Comparison of ENCODE assay signal across 10 cellular contexts in genomic region chr3:141399979-141400971, GRCh38.
A peak's percentile ranks its signal among the peaks of the same experiment; 100 is the strongest.
DNase-seq lines count a peak whose midpoint lies in the region; ATAC-seq and TF ChIP-seq lines count a peak whose summit lies in the region.
"Had no signal": no experiment of that assay in that cellular context is flagged by ENCODE, and none has a peak within 500 bp of the region (broad histone marks: within the 10 kb centered on the region; RNA-seq: fewer than 3 reads in every experiment).

No MANE protein-coding gene starts in this region.

- no peaks in the 10 kb centered on the region for H3K27me3 ChIP-seq in muscle layer of duodenum (ENCODE audit: low read depth, low read length)

- peak overlapping the region; percentile 93 for H3K27ac ChIP-seq in muscle layer of duodenum (ENCODE audit: low read length)

- peaks cover 0 to 10% of the 10 kb centered on the region in 2 donors for H3K9me3 ChIP-seq in muscle layer of duodenum (ENCODE audit: control insufficient read depth in 1 of 2, low read length in 2 of 2)

- peaks cover 46% of the 10 kb centered on the region for H3K4me1 Mint-ChIP-seq in stimulated activated naive CD8-positive, alpha-beta T cell treated with anti-CD3 and anti-CD28 coated beads, Interleukin-15, Interleukin-2, amounts not matched to agents 100 ng/mL and 50 ng/mL, for 24 hours (ENCODE audit: low read depth)

- peaks cover 22 to 38% of the 10 kb centered on the region in 2 donors for H3K4me1 ChIP-seq in muscle layer of duodenum (ENCODE audit: control insufficient read depth in 1 of 2, insufficient read depth in 2 of 2, low read length in 2 of 2)

- no peak for ATAC-seq in stimulated activated naive CD8-positive, alpha-beta T cell treated with anti-CD3 and anti-CD28 coated beads, Interleukin-15, Interleukin-2, amounts not matched to agents 100 U/mL and 50 U/mL, for 24 hours
- ATAC-seq in HG02938 (IDR thresholded peaks at IDR 0.05; ENCODE audit: unreplicated experiment) (no peak), HG03159 (IDR thresholded peaks at IDR 0.05; ENCODE audit: unreplicated experiment) (no peak)

- peak overlapping the region; percentile 82 for H3K27ac Mint-ChIP-seq in stimulated activated naive CD8-positive, alpha-beta T cell treated with anti-CD3 and anti-CD28 coated beads, Interleukin-15, Interleukin-2, amounts not matched to agents 100 ng/mL and 50 ng/mL, for 24 hours

- no peaks in the 10 kb centered on the region for H3K27me3 Mint-ChIP-seq in stimulated activated naive CD8-positive, alpha-beta T cell treated with anti-CD3 and anti-CD28 coated beads, Interleukin-15, Interleukin-2, amounts not matched to agents 100 ng/mL and 50 ng/mL, for 24 hours

- no peak overlapping the region for H3K4me3 ChIP-seq in cardiac fibroblast (replicated peaks in 1 of 2; ENCODE audit: low read depth in 2 of 2, low read length in 2 of 2)
- no peak overlapping the region for H3K4me3 ChIP-seq in muscle layer of duodenum (ENCODE audit: low read depth in 1 of 2, low read length in 2 of 2)

- peaks cover 6% of the 10 kb centered on the region for H3K9me3 Mint-ChIP-seq in stimulated activated naive CD8-positive, alpha-beta T cell treated with anti-CD3 and anti-CD28 coated beads, Interleukin-15, Interleukin-2, amounts not matched to agents 100 ng/mL and 50 ng/mL, for 24 hours

- peaks cover 7 to 27% of the 10 kb centered on the region in 2 donors for H3K36me3 ChIP-seq in muscle layer of duodenum (ENCODE audit: control insufficient read depth in 1 of 2, insufficient read depth in 2 of 2, low read length in 2 of 2)

- no peak for DNase-seq in stimulated activated naive CD8-positive, alpha-beta T cell treated with anti-CD3 and anti-CD28 coated beads, Interleukin-15, Interleukin-2, amounts not matched to agents 100 U/mL and 50 U/mL, for 24 hours
- DNase-seq in cardiac fibroblast (ENCODE audit: low read depth in 2 of 2) (peak; percentile 51 to 56), COLO668 (lab: John Stamatoyannopoulos, UW; ENCODE audit: unreplicated experiment) (no peak), NAMALWA (ENCODE audit: low spot score) (no peak)
- DNase-seq: activated CD8-positive, alpha-beta memory T cell treated with anti-CD3 and anti-CD28 coated beads, Interleukin-2, amount 50 U/mL, for 4 hours; NCI-H510A treated with DMSO at 0.1 percent for 48 hours had no signal

- H3K4me3 Mint-ChIP-seq in stimulated activated naive CD8-positive, alpha-beta T cell treated with anti-CD3 and anti-CD28 coated beads, Interleukin-15, Interleukin-2, amounts not matched to agents 100 ng/mL and 50 ng/mL, for 24 hours: no peak overlapping the region

- peaks cover 15% of the 10 kb centered on the region for H3K36me3 Mint-ChIP-seq in stimulated activated naive CD8-positive, alpha-beta T cell treated with anti-CD3 and anti-CD28 coated beads, Interleukin-15, Interleukin-2, amounts not matched to agents 100 ng/mL and 50 ng/mL, for 24 hours (ENCODE audit: low read depth)

- no peak for TF ChIP-seq CTCF in cardiac fibroblast (IDR thresholded peaks at IDR 0.05; ENCODE audit: low read depth, low read length)

Comparison
In these comparisons a context has a peak if more than half of its experiments do, and no peak if none do; other contexts are left out.
1. DNase-seq: peak in cardiac fibroblast (2 of 2); none in stimulated activated naive CD8-positive, alpha-beta T cell treated with anti-CD3 and anti-CD28 coated beads, Interleukin-15, Interleukin-2, amounts not matched to agents 100 U/mL and 50 U/mL, for 24 hours (single experiment), COLO668 (single experiment) and NAMALWA (single experiment).